Comparison of ENCODE assay signal across 7 cellular contexts in the genomic region with DNA sequence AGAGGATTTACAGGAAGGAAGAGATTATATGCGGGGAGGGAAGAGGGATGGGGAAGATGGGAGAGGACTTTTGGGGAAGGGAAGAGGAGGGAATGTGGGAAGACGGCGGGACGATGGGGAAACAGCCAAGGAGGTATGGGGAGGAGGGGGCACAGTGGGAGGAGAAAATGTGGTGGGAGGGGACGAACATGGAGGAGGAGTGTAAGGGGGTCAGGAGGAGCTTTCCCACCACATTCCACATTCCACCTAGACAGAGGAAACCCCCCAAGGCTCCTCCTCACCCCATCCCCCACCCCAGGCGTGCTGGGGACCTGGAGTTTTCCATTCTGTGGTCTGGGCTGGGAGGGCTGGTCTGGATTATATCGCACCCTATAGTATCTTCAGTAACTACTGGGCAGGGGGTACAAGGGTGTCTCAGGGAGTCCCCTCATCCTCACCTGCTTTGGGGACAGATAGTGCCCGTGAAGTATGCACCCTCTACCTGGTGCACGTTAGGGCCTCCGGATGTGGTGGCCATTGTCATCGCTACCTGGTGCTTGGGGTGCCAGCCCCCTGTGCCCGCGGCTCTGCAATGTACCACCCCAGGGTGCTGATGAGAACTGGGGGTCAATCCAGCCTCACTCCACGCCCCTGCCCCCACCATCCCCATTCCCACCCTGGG. TPM values are rescaled to one million over a fixed set of nuclear protein-coding genes. Genes with fewer than 3 reads are reported as not detected.
A peak's percentile ranks its signal among the peaks of the same experiment; 100 is the strongest.
DNase-seq lines count a peak whose midpoint lies in the region; ATAC-seq and TF ChIP-seq lines count a peak whose summit lies in the region.

No MANE protein-coding gene starts in this region.

- H3K36me3 Mint-ChIP-seq in immature natural killer cell, result no peaks in the 10 kb centered on the region

- H3K4me1 ChIP-seq in NT2/D1 (ENCODE audit: insufficient read depth, insufficient read length), result peaks cover 18% of the 10 kb centered on the region
- H3K4me1 ChIP-seq in smooth muscle cell (ENCODE audit: low read depth), result peaks cover 11% of the 10 kb centered on the region

- H3K4me1 Mint-ChIP-seq in immature natural killer cell, result peaks cover 15 to 17% of the 10 kb centered on the region in 2 donors

- no peaks in the 10 kb centered on the region for H3K9me3 Mint-ChIP-seq in immature natural killer cell

- H3K27me3 ChIP-seq in NT2/D1 (ENCODE audit: insufficient read depth, insufficient read length), result no peaks in the 10 kb centered on the region
- H3K27me3 ChIP-seq in smooth muscle cell (ENCODE audit: low read depth), result peaks cover 3% of the 10 kb centered on the region

- no peak overlapping the region for H2AFZ ChIP-seq in smooth muscle cell (ENCODE audit: low read depth)

- peaks cover 14 to 20% (median 17%) of the 10 kb centered on the region in 3 donors for H3K27me3 Mint-ChIP-seq in immature natural killer cell (ENCODE audit: low read depth in 3 of 3)

- H3K27ac Mint-ChIP-seq in immature natural killer cell, result peak overlapping the region in 1 of 6 donors; percentile 7

- TF ChIP-seq CTCF in coronary artery (IDR thresholded peaks at IDR 0.05) (no peak), smooth muscle cell (IDR thresholded peaks at IDR 0.05; ENCODE audit: borderline replicate concordance, insufficient read depth, poor library complexity, severe bottlenecking) (no peak)

- ATAC-seq in GM21619 (IDR thresholded peaks at IDR 0.05; ENCODE audit: unreplicated experiment) (no peak), GM21423 (IDR thresholded peaks at IDR 0.05; ENCODE audit: unreplicated experiment) (no peak)

- no peaks in the 10 kb centered on the region for H3K79me2 ChIP-seq in smooth muscle cell (ENCODE audit: low read depth)

- H4K20me1 ChIP-seq in smooth muscle cell (ENCODE audit: low read depth), result no peaks in the 10 kb centered on the region

- H3K27ac ChIP-seq in coronary artery, result peak overlapping the region; percentile 94 to 97
- no peak overlapping the region for H3K27ac ChIP-seq in smooth muscle cell (ENCODE audit: low read depth)

- peak; percentile 94 for DNase-seq in NT2/D1 (ENCODE audit: low read depth, low spot score)
- peak; percentile 74 for DNase-seq in coronary artery (ENCODE audit: low spot score)
- DNase-seq in immature natural killer cell, result no peak
- no peak for DNase-seq in smooth muscle cell (lab: John Stamatoyannopoulos, UW; ENCODE audit: unreplicated experiment)
- no peak for DNase-seq in globus pallidus (ENCODE audit: low spot score)

- H3K36me3 ChIP-seq in NT2/D1 (ENCODE audit: insufficient read depth, insufficient read length, low read length) (peaks cover 3% of the 10 kb centered on the region), smooth muscle cell (ENCODE audit: low read depth) (no peaks in the 10 kb centered on the region)

- H3K4me2 ChIP-seq in smooth muscle cell, result peak overlapping the region; percentile 85

- H3F3A ChIP-seq in smooth muscle cell (ENCODE audit: low read depth), result no peaks in the 10 kb centered on the region

- WGBS in smooth muscle cell (ENCODE audit: low lambda C conversion rate), result 41% methylated on average over 9 of the region's 14 CpGs

- H3K4me3 Mint-ChIP-seq in immature natural killer cell, result peak overlapping the region in 3 of 5 donors; percentile 7 to 65 (median 54)

- no peaks in the 10 kb centered on the region for H3K9me3 ChIP-seq in NT2/D1 (ENCODE audit: insufficient read depth, low read length)
- H3K9me3 ChIP-seq in smooth muscle cell (replicated peaks; ENCODE audit: low read depth), result no peaks in the 10 kb centered on the region

- H3K4me3 ChIP-seq in NT2/D1 (ENCODE audit: insufficient read length, low read depth) (peak overlapping the region; percentile 29), coronary artery (peak overlapping the region; percentile 83), smooth muscle cell (peak overlapping the region; percentile 57)

- H3K9ac ChIP-seq in NT2/D1 (ENCODE audit: insufficient read length, low read depth) (peak overlapping the region; percentile 37), smooth muscle cell (ENCODE audit: low read depth) (no peak overlapping the region)

RNA-seq across cellular contexts. Expression of gene PTGIS, which starts 0.7 kb away (rescaled TPM):
- not detected for polyA plus RNA-seq in immature natural killer cell
- 0.18 and 0.31 TPM in 2 replicates for total RNA-seq in smooth muscle cell
- polyA plus RNA-seq in smooth muscle cell, result 0.64 and 0.65 TPM in 2 replicates

Comparison
In these comparisons a context has a peak if more than half of its experiments do, and no peak if none do; other contexts are left out.
1. DNase-seq: peak in NT2/D1 (single experiment) and coronary artery (single experiment); none in immature natural killer cell (0 of 3), smooth muscle cell (single experiment) and globus pallidus (single experiment).
2. H3K4me3 ChIP-seq: peak in every context shown above with its lines; median percentile 83 in coronary artery; 57 in smooth muscle cell; 29 in NT2/D1.